Comparison of ENCODE assay signal across 1 cellular context in genomic region chr14:49692895-49693737, GRCh38.
A peak's percentile ranks its signal among the peaks of the same experiment; 100 is the strongest.
TF ChIP-seq lines count a peak whose summit lies in the region.

TSS of gene KLHDC1 (plus strand) at chr14:49693120. CDS start at chr14:49693195, 75 bp downstream.

TF ChIP-seq in HepG2, 621 proteins besides CTCF, POLR2A, EP300 and RAD21 (continued from another document and continues in another):
- TF ChIP-seq ZNF780A (CRISPR knock-in tag; IDR thresholded peaks at IDR 0.05): peak; percentile 82; the same call in 1 of the 2 replicates
- peak; percentile 71 for TF ChIP-seq GATAD2A (CRISPR knock-in tag; IDR thresholded peaks at IDR 0.05)
- TF ChIP-seq NFE2 (CRISPR knock-in tag; IDR thresholded peaks at IDR 0.05): no peak
- TF ChIP-seq MEIS1 (CRISPR knock-in tag; IDR thresholded peaks at IDR 0.05; ENCODE audit: borderline replicate concordance): peak; percentile 57; the same call in 1 of the 2 replicates
- TF ChIP-seq ZFAT (CRISPR knock-in tag; conservative IDR thresholded peaks at IDR 0.05): no peak
- TF ChIP-seq ERF (CRISPR knock-in tag; IDR thresholded peaks at IDR 0.05): no peak
- TF ChIP-seq YEATS4 (CRISPR knock-in tag; IDR thresholded peaks at IDR 0.05; ENCODE audit: borderline replicate concordance): peak; percentile 70; the same call in 1 of the 2 replicates
- TF ChIP-seq SP5 (CRISPR knock-in tag; IDR thresholded peaks at IDR 0.05; ENCODE audit: borderline replicate concordance, low read depth): no peak
- TF ChIP-seq ZNF883 (CRISPR knock-in tag; IDR thresholded peaks at IDR 0.05; ENCODE audit: not compliant biosample characterization): peak; percentile 83
- TF ChIP-seq ZBTB7A (CRISPR knock-in tag; IDR thresholded peaks at IDR 0.05): peak; percentile 97
- 0 out of 2 replicates have a peak, but pooled peaks have one; percentile 35 for TF ChIP-seq HNF1A (IDR thresholded peaks at IDR 0.05; ENCODE audit: low read depth)
- TF ChIP-seq HNF1A (CRISPR knock-in tag; IDR thresholded peaks at IDR 0.05; ENCODE audit: borderline replicate concordance): no peak; the same call in 1 of the 2 replicates
- TF ChIP-seq ZNF652 (CRISPR knock-in tag; IDR thresholded peaks at IDR 0.05; ENCODE audit: borderline replicate concordance, low read depth): no peak
- 0 out of 2 replicates have a peak, but pooled peaks have one; percentile 67 for TF ChIP-seq ZNF550 (CRISPR knock-in tag; IDR thresholded peaks at IDR 0.05; ENCODE audit: borderline replicate concordance)
- no peak for TF ChIP-seq ATF7 (IDR thresholded peaks at IDR 0.05)
- no peak for TF ChIP-seq ATF7 (CRISPR knock-in tag; IDR thresholded peaks at IDR 0.05)
- peak; percentile 83 for TF ChIP-seq ASH2L (IDR thresholded peaks at IDR 0.05; ENCODE audit: insufficient read length, low read depth, low read length)
- no peak for TF ChIP-seq TFE3 (CRISPR knock-in tag; IDR thresholded peaks at IDR 0.05)
- TF ChIP-seq ZNF407 (CRISPR knock-in tag; IDR thresholded peaks at IDR 0.05; ENCODE audit: not compliant biosample characterization): peak; percentile 92
- no peak for TF ChIP-seq SOX6 (IDR thresholded peaks at IDR 0.05)
- peak; percentile 58 for TF ChIP-seq SOX6 (CRISPR knock-in tag; IDR thresholded peaks at IDR 0.05)
- TF ChIP-seq ZFP36L1 (CRISPR knock-in tag; IDR thresholded peaks at IDR 0.05): no peak
- peak; percentile 91 for TF ChIP-seq HOXA3 (CRISPR knock-in tag; IDR thresholded peaks at IDR 0.05)
- no peak for TF ChIP-seq HNF4G (IDR thresholded peaks at IDR 0.05; ENCODE audit: borderline replicate concordance, low read depth, low read length)
- no peak for TF ChIP-seq HNF4G (CRISPR knock-in tag; IDR thresholded peaks at IDR 0.05; ENCODE audit: borderline replicate concordance, low read depth)
- no peak for TF ChIP-seq CHD4 (IDR thresholded peaks at IDR 0.05; ENCODE audit: borderline replicate concordance, low read length)
- TF ChIP-seq ZNF331 (CRISPR knock-in tag; IDR thresholded peaks at IDR 0.05): no peak
- no peak for TF ChIP-seq ELF1 (CRISPR knock-in tag; IDR thresholded peaks at IDR 0.05)
- TF ChIP-seq ZNF124 (CRISPR knock-in tag; IDR thresholded peaks at IDR 0.05): no peak
- TF ChIP-seq SP140L (CRISPR knock-in tag; IDR thresholded peaks at IDR 0.05; ENCODE audit: borderline replicate concordance): no peak
- no peak for TF ChIP-seq ZNF713 (CRISPR knock-in tag; IDR thresholded peaks at IDR 0.05)
- no peak for TF ChIP-seq ZNF644 (CRISPR knock-in tag; IDR thresholded peaks at IDR 0.05; ENCODE audit: low read depth)
- TF ChIP-seq HNRNPUL1 (IDR thresholded peaks at IDR 0.05; ENCODE audit: low read depth, low read length): no peak
- peak; percentile 83 for TF ChIP-seq TAF1 (CRISPR knock-in tag; IDR thresholded peaks at IDR 0.05)
- TF ChIP-seq SALL2 (CRISPR knock-in tag; IDR thresholded peaks at IDR 0.05): no peak
- TF ChIP-seq, protein P1, sequence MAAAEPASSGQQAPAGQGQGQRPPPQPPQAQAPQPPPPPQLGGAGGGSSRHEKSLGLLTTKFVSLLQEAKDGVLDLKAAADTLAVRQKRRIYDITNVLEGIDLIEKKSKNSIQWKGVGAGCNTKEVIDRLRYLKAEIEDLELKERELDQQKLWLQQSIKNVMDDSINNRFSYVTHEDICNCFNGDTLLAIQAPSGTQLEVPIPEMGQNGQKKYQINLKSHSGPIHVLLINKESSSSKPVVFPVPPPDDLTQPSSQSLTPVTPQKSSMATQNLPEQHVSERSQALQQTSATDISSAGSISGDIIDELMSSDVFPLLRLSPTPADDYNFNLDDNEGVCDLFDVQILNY (CRISPR knock-in tag; conservative IDR thresholded peaks at IDR 0.05): no peak; the same call in 1 of the 2 replicates
- no peak for TF ChIP-seq RFXANK (CRISPR knock-in tag; IDR thresholded peaks at IDR 0.05)
- TF ChIP-seq POLR2AphosphoS2 (IDR thresholded peaks at IDR 0.05; ENCODE audit: low read depth, low read length): no peak
- TF ChIP-seq KLF9 (CRISPR knock-in tag; IDR thresholded peaks at IDR 0.05; ENCODE audit: low read depth): no peak
- peak; percentile 72; the same call in 1 of the 2 replicates for TF ChIP-seq ZNF556 (CRISPR knock-in tag; IDR thresholded peaks at IDR 0.05; ENCODE audit: borderline replicate concordance)
- TF ChIP-seq ZNF709 (CRISPR knock-in tag; IDR thresholded peaks at IDR 0.05): no peak
- TF ChIP-seq ZBTB21 (CRISPR knock-in tag; IDR thresholded peaks at IDR 0.05): no peak
- 0 out of 2 replicates have a peak, but pooled peaks have one; percentile 44 for TF ChIP-seq NR1H2 (CRISPR knock-in tag; IDR thresholded peaks at IDR 0.05; ENCODE audit: borderline replicate concordance, low read depth)
- peak; percentile 96 for TF ChIP-seq ZBTB38 (CRISPR knock-in tag; IDR thresholded peaks at IDR 0.05)
- no peak for TF ChIP-seq IKZF1 (IDR thresholded peaks at IDR 0.05)
- peak; percentile 96 for TF ChIP-seq KDM5B (CRISPR knock-in tag; IDR thresholded peaks at IDR 0.05; ENCODE audit: borderline replicate concordance)
- TF ChIP-seq ZNF749 (CRISPR knock-in tag; IDR thresholded peaks at IDR 0.05; ENCODE audit: borderline replicate concordance): no peak
- TF ChIP-seq ZNF232 (CRISPR knock-in tag; IDR thresholded peaks at IDR 0.05; ENCODE audit: borderline replicate concordance): no peak; the same call in 1 of the 2 replicates
- TF ChIP-seq ZNF329 (CRISPR knock-in tag; IDR thresholded peaks at IDR 0.05; ENCODE audit: low read depth): 0 out of 2 replicates have a peak, but pooled peaks have one; percentile 47
- TF ChIP-seq SIN3B (IDR thresholded peaks at IDR 0.05; ENCODE audit: low read length): no peak
- no peak for TF ChIP-seq ISL2 (CRISPR knock-in tag; IDR thresholded peaks at IDR 0.05)
- TF ChIP-seq, protein P2, sequence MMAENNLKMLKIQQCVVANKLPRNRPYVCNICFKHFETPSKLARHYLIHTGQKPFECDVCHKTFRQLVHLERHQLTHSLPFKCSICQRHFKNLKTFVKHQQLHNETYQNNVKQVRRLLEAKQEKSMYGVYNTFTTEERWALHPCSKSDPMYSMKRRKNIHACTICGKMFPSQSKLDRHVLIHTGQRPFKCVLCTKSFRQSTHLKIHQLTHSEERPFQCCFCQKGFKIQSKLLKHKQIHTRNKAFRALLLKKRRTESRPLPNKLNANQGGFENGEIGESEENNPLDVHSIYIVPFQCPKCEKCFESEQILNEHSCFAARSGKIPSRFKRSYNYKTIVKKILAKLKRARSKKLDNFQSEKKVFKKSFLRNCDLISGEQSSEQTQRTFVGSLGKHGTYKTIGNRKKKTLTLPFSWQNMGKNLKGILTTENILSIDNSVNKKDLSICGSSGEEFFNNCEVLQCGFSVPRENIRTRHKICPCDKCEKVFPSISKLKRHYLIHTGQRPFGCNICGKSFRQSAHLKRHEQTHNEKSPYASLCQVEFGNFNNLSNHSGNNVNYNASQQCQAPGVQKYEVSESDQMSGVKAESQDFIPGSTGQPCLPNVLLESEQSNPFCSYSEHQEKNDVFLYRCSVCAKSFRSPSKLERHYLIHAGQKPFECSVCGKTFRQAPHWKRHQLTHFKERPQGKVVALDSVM (CRISPR knock-in tag; IDR thresholded peaks at IDR 0.05): peak; percentile 26; the same call in 1 of the 2 replicates
- no peak for TF ChIP-seq CCAR2 (optimal IDR thresholded peaks at IDR 0.05; ENCODE audit: low read depth, low read length)
- TF ChIP-seq ZNF552 (CRISPR knock-in tag; IDR thresholded peaks at IDR 0.05; ENCODE audit: borderline replicate concordance): 0 out of 2 replicates have a peak, but pooled peaks have one; percentile 28
- no peak for TF ChIP-seq ZBTB8A (CRISPR knock-in tag; IDR thresholded peaks at IDR 0.05; ENCODE audit: borderline replicate concordance, low read depth)
- TF ChIP-seq MATR3 (CRISPR knock-in tag; IDR thresholded peaks at IDR 0.05): no peak
- no peak for TF ChIP-seq ELF4 (CRISPR knock-in tag; IDR thresholded peaks at IDR 0.05; ENCODE audit: borderline replicate concordance)
- TF ChIP-seq TBP (CRISPR knock-in tag; IDR thresholded peaks at IDR 0.05): no peak
- TF ChIP-seq ZNF296 (CRISPR knock-in tag; conservative IDR thresholded peaks at IDR 0.05): no peak
- no peak for TF ChIP-seq JUND (CRISPR knock-in tag; IDR thresholded peaks at IDR 0.05)
- TF ChIP-seq ZNF772 (CRISPR knock-in tag; IDR thresholded peaks at IDR 0.05): peak; percentile 46; the same call in 1 of the 2 replicates
- TF ChIP-seq ZNF274 (CRISPR knock-in tag; IDR thresholded peaks at IDR 0.05): peak; percentile 58; the same call in 1 of the 2 replicates
